9 cellular contexts compared by ENCODE assay signal in the genomic region with DNA sequence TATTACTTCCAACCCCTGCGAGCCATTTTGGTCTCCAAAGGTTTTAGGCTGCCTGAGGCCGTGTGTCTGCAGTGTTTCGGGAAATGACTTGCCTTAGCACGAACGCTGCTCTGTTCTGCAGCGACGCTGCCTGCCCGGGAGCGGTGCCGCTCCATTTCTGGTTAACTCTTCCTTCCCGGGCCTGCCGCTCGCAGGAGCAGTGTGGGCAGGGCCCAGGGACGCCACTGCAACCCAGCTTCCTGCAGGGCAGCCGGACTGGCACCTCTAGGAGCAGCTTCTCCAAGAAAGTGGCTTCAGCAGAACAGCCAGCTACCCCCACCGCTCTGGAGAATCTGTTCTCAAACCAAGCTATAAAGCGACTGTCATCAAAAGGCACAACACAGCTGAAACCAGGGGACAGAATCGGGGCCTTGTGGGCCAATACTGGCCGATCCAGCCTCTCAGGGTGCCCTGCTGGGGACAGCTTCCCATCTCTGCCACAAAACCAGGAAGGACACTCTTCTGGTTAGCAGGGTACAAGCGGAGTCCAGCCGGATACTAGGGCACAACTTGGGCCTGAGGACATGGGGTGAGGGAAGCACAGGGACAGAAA.
A peak's percentile ranks its signal among the peaks of the same experiment; 100 is the strongest.
DNase-seq lines count a peak whose midpoint lies in the region; ATAC-seq and TF ChIP-seq lines count a peak whose summit lies in the region.
"Had no signal": no experiment of that assay in that cellular context is flagged by ENCODE, and none has a peak within 500 bp of the region (broad histone marks: within the 10 kb centered on the region; RNA-seq: fewer than 3 reads in every experiment).

No MANE protein-coding gene starts in this region.

- DNase-seq in HEK293T (ENCODE audit: extremely low spot score) (peak; percentile 49), MCF 10A (ENCODE audit: unreplicated experiment) (peak; percentile 13), islet precursor cell (peak; percentile 84), NCI-H1048 (lab: John Stamatoyannopoulos, UW) (no peak), NCI-H1436 treated with DMSO at 0.1 percent for 48 hours (lab: John Stamatoyannopoulos, UW) (no peak), cerebellar nuclear complex (lab: John Stamatoyannopoulos, UW) (no peak)
- DNase-seq: activated CD4-positive, alpha-beta T cell treated with anti-CD3 and anti-CD28 coated beads, Interleukin-2, amount 10 ng/mL, durations not matched to agents 24 days and 14 days had no signal

- CTCF ChIA-PET in HEK293T (lab: Yijun Ruan, JAX): interaction anchor here (0.5 kb wide), 1 partner anchor 314 kb away, joined by 3 read pairs; no protein-coding TSS in a partner anchor
- CTCF ChIA-PET in MCF 10A (lab: Yijun Ruan, JAX): interaction anchor here (0.5 to 2.8 kb wide), 19 partner anchors 8 to 1252 kb away, joined by 3 to 21 read pairs (median 4); no protein-coding TSS in a partner anchor

- POLR2A ChIA-PET in HEK293T (lab: Yijun Ruan, JAX): no interaction called here
- POLR2A ChIA-PET in MCF 10A (lab: Yijun Ruan, JAX): interaction anchor here (1.7 kb wide), 1 partner anchor 72 kb away, joined by 7 read pairs; the partner anchor contains the start of gene KCTD15

- no peaks in the 10 kb centered on the region for H3K27me3 Mint-ChIP-seq in MCF 10A (ENCODE audit: insufficient read depth, unreplicated experiment)

- no peak overlapping the region for H3K27ac Mint-ChIP-seq in MCF 10A (ENCODE audit: low read depth, unreplicated experiment)
- H3K27ac Mint-ChIP-seq: activated CD4-positive, alpha-beta T cell treated with anti-CD3 and anti-CD28 coated beads, Interleukin-2, amount 10 ng/mL, durations not matched to agents 24 days and 14 days had no signal

- peaks cover 17% of the 10 kb centered on the region for H3K27me3 ChIP-seq in skeletal muscle satellite cell (ENCODE audit: control insufficient read depth, insufficient read depth, low read length)

- H3K36me3 ChIP-seq in skeletal muscle satellite cell (ENCODE audit: insufficient read depth, low read length): no peaks in the 10 kb centered on the region

- H3K9me3 Mint-ChIP-seq in MCF 10A (ENCODE audit: unreplicated experiment): no peaks in the 10 kb centered on the region
- H3K9me3 Mint-ChIP-seq: activated CD4-positive, alpha-beta T cell treated with anti-CD3 and anti-CD28 coated beads, Interleukin-2, amount 10 ng/mL, durations not matched to agents 24 days and 14 days had no signal

- peak overlapping the region; percentile 44 for H3K4me3 ChIP-seq in skeletal muscle satellite cell (ENCODE audit: low read length)

- ATAC-seq in HG02885 (IDR thresholded peaks at IDR 0.05; ENCODE audit: poor library complexity, unreplicated experiment): no peak

- H3K9me3 ChIP-seq in skeletal muscle satellite cell (replicated peaks; ENCODE audit: low read length): no peaks in the 10 kb centered on the region

- H3K4me3 Mint-ChIP-seq in MCF 10A (ENCODE audit: unreplicated experiment): no peak overlapping the region
- H3K4me3 Mint-ChIP-seq: activated CD4-positive, alpha-beta T cell treated with anti-CD3 and anti-CD28 coated beads, Interleukin-2, amount 10 ng/mL, durations not matched to agents 24 days and 14 days had no signal

- intact Hi-C loops in MCF 10A (cut with micrococcal nuclease): no loop called here

- no peak for TF ChIP-seq CTCF in MCF 10A (IDR thresholded peaks at IDR 0.05; ENCODE audit: unreplicated experiment)

- no TSS peak for BruUV-seq in MCF 10A (replicated peaks; lab: Mats Ljungman, UMichigan)

- H3K36me3 Mint-ChIP-seq in MCF 10A (ENCODE audit: insufficient read depth, unreplicated experiment): no peaks in the 10 kb centered on the region

- H3K4me2 ChIP-seq in skeletal muscle satellite cell (ENCODE audit: low read length): peak overlapping the region; percentile 63

- no peaks in the 10 kb centered on the region for H3K4me1 ChIP-seq in skeletal muscle satellite cell (ENCODE audit: control insufficient read depth, insufficient read depth, low read length)

- no peak overlapping the region for H3K9ac ChIP-seq in skeletal muscle satellite cell (ENCODE audit: low read depth, low read length)

- no peaks in the 10 kb centered on the region for H3K4me1 Mint-ChIP-seq in MCF 10A (ENCODE audit: insufficient read depth, unreplicated experiment)
- H3K4me1 Mint-ChIP-seq: activated CD4-positive, alpha-beta T cell treated with anti-CD3 and anti-CD28 coated beads, Interleukin-2, amount 10 ng/mL, durations not matched to agents 24 days and 14 days had no signal

TF ChIP-seq in HEK293T, 16 proteins besides CTCF, POLR2A, EP300 and RAD21:
- TF ChIP-seq ELF4 (IDR thresholded peaks at IDR 0.05) (0 out of 2 replicates have a peak, but pooled peaks have one; percentile 2), ZNF384 (IDR thresholded peaks at IDR 0.05) (no peak), PKNOX1 (IDR thresholded peaks at IDR 0.05) (no peak), HDGF (IDR thresholded peaks at IDR 0.05; ENCODE audit: borderline replicate concordance) (no peak), SP1 (IDR thresholded peaks at IDR 0.05) (no peak), CTBP1 (IDR thresholded peaks at IDR 0.05; ENCODE audit: borderline replicate concordance) (no peak)

Comparison
In these comparisons a context has a peak if more than half of its experiments do, and no peak if none do; other contexts are left out.
1. DNase-seq: peak in HEK293T (single experiment), MCF 10A (single experiment) and islet precursor cell (single experiment); none in NCI-H1048 (single experiment), NCI-H1436 treated with DMSO at 0.1 percent for 48 hours (single experiment) and cerebellar nuclear complex (0 of 2).